In the genomic region with DNA sequence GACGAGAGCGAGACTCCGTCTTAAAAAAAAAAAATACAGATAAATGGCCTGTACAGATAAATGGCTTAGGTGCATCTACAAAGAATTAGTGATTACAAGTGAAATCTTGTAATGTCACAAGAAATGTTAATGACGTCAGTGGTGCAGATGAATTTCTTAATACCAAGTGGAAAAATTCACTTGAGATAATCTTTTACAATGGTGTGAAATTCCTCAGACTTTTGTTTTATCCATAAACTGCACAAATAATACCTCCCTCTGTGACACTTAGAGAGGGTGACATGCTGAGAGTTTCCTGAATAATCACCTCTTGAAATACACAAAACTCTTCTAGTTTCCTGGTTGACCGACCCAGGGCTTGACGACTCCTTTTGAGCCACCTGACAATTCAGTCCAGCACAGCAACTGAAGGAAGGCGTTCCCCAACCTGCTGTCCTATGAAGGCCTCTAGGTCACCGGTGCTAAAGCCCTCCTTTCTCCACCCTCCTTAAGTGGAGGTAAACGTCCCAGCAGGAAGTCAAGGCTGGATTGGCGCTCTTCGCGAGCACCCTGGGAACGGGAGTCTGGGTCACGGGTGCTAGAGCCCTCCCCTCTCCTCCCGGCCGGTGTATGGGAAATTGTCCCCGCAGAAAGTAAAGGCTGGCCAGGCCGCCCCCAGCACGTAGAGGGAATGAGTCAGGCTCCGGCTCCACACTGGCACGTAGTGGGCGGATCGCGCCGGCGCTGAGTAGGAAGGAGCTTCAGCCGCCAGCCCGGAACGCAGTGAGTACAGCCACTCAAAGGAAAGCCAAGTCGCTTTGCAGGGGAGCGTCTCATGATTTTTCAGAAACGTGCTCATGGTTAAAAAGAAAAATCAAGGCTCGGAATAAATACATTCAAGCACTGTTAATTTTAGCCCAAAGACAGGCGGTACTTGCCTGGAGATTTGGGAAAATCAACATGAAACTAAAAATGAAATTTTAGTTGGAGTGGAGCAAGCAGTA, we compare ENCODE assay signal across 8 cellular contexts. TPM values are rescaled to one million over a fixed set of nuclear protein-coding genes. Genes with fewer than 3 reads are reported as not detected.
DNase-seq lines count a peak whose midpoint lies in the region; ATAC-seq, FAIRE-seq and TF ChIP-seq lines count a peak whose summit lies in the region.

Gene TMEM144, plus strand, starts transcription at position 662 of the 983 bp plus-strand sequence. CDS start 2,182 bp downstream, outside the sequence.

- H3K4me1 ChIP-seq in adipocyte (ENCODE audit: control insufficient read depth, insufficient read depth, low read length) (peaks cover 25% of the 10 kb centered on the region), heart left ventricle (peaks cover 0 to 35% (median 9%) of the 10 kb centered on the region in 12 donors), osteoblast (ENCODE audit: insufficient read depth, low read length) (peaks cover 10% of the 10 kb centered on the region), upper lobe of right lung (peaks cover 6% of the 10 kb centered on the region)

- H3K36me3 ChIP-seq in adipocyte (ENCODE audit: control insufficient read depth, insufficient read depth, low read length, severe bottlenecking) (no peaks in the 10 kb centered on the region), heart left ventricle (peaks cover 0 to 17% (median 0%) of the 10 kb centered on the region in 9 donors), osteoblast (ENCODE audit: insufficient read depth, low read length) (no peaks in the 10 kb centered on the region), upper lobe of right lung (no peaks in the 10 kb centered on the region)

- peak; percentile 77 for ATAC-seq in GM19043 (IDR thresholded peaks at IDR 0.05; ENCODE audit: low read depth, unreplicated experiment)
- peak; percentile 97 for ATAC-seq in HG03196 (IDR thresholded peaks at IDR 0.05; ENCODE audit: unreplicated experiment)
- peak; percentile 99 to 100 (median 99) for ATAC-seq in heart left ventricle
- ATAC-seq in upper lobe of right lung: peak; percentile 99

- H3K9ac ChIP-seq in adipocyte (ENCODE audit: low read length): peak within 1 kb of the TSS; percentile 94

- peak within 1 kb of the TSS; percentile 89 for H2AFZ ChIP-seq in osteoblast (ENCODE audit: low read length)

- H3K27me3 ChIP-seq in adipocyte (replicated peaks; ENCODE audit: control insufficient read depth, insufficient read depth, low read length) (no peaks in the 10 kb centered on the region), heart left ventricle (no peaks in the 10 kb centered on the region), osteoblast (ENCODE audit: insufficient read depth, low read length) (no peaks in the 10 kb centered on the region), upper lobe of right lung (no peaks in the 10 kb centered on the region)

- DNase-seq in AG20443 (ENCODE audit: low spot score) (peak; percentile 95), RCC 7860 (ENCODE audit: low spot score) (peak; percentile 83), adipocyte (ENCODE audit: low read depth) (peak; percentile 96), heart left ventricle (peak; percentile 90 to 96 (median 93)), osteoblast (ENCODE audit: insufficient read length, low spot score, missing footprints) (peak; percentile 86), upper lobe of right lung (peak; percentile 96)

- peak in 1 of 2 donors; percentile 72 for TF ChIP-seq POLR2A in heart left ventricle (IDR thresholded peaks at IDR 0.05)

- TF ChIP-seq CTCF in heart left ventricle (IDR thresholded peaks at IDR 0.05) (peak in 6 of 12 donors; percentile 12 to 47 (median 35)), osteoblast (IDR thresholded peaks at IDR 0.05; ENCODE audit: extremely low read depth, low read depth, low read length) (no peak), upper lobe of right lung (IDR thresholded peaks at IDR 0.05) (no peak)

- H4K20me1 ChIP-seq in osteoblast (ENCODE audit: insufficient read depth, low read length): no peaks in the 10 kb centered on the region

- no peaks in the 10 kb centered on the region for H3K9me3 ChIP-seq in adipocyte (ENCODE audit: control insufficient read depth, low read length)
- peaks cover 0 to 5% (median 0%) of the 10 kb centered on the region in 12 donors for H3K9me3 ChIP-seq in heart left ventricle
- no peaks in the 10 kb centered on the region for H3K9me3 ChIP-seq in osteoblast (ENCODE audit: low read depth, low read length)
- H3K9me3 ChIP-seq in upper lobe of right lung: no peaks in the 10 kb centered on the region

- H3K27ac ChIP-seq in heart left ventricle: peak within 1 kb of the TSS; percentile 85 to 96 (median 91)
- peak within 1 kb of the TSS; percentile 74 for H3K27ac ChIP-seq in osteoblast (ENCODE audit: low read depth, low read length)
- H3K27ac ChIP-seq in upper lobe of right lung: peak within 1 kb of the TSS; percentile 81

- 8 to 13% (median 9%) methylated on average over 28 to 34 of the region's 34 CpGs for WGBS in heart left ventricle, 4 donors

- H3K79me2 ChIP-seq in osteoblast (ENCODE audit: insufficient read depth, low read length): no peaks in the 10 kb centered on the region

- peak within 1 kb of the TSS; percentile 81 for H3K4me2 ChIP-seq in osteoblast (ENCODE audit: insufficient read depth, low read length)

- H3K4me3 ChIP-seq in adipocyte (ENCODE audit: low read length) (peak within 1 kb of the TSS; percentile 87), heart left ventricle (peak within 1 kb of the TSS in 11 of 12 donors; percentile 18 to 61 (median 54)), osteoblast (ENCODE audit: insufficient read depth, low read length) (peak within 1 kb of the TSS; percentile 72), upper lobe of right lung (peak within 1 kb of the TSS; percentile 42)

- intact Hi-C loops in heart left ventricle (cut with DNase I): loop anchor here in 1 of 10 donors (5.0 kb wide), 1 partner anchor 38 kb away; the partner anchor contains the start of gene GASK1B
- intact Hi-C loops in upper lobe of right lung (cut with DNase I): no loop called here

- FAIRE-seq in RCC 7860 (lab: Jason Lieb, UNC): peak; percentile 84

RNA-seq across cellular contexts. Expression of gene TMEM144, which starts in this region (rescaled TPM):
- 10 to 100 TPM in 6 of 9 donors, 1 to 10 TPM in 3; 6.8 to 17.7 (median 12.5) TPM for total RNA-seq in heart left ventricle
- 1 to 10 TPM; 2.3 to 8.0 TPM for polyA plus RNA-seq in heart left ventricle
- total RNA-seq in osteoblast: 6.8 and 8.0 TPM in 2 replicates
- 15.5 TPM for total RNA-seq in upper lobe of right lung

Comparison
In these comparisons a context has a peak if more than half of its experiments do, and no peak if none do; other contexts are left out.
1. Peak in every context shown above with its lines: DNase-seq, ATAC-seq, H3K4me3 ChIP-seq and H3K27ac ChIP-seq.